8 cellular contexts compared by ENCODE assay signal in genomic region chr14:60183724-60184596, GRCh38. TPM values are rescaled to one million over a fixed set of nuclear protein-coding genes. Genes with fewer than 3 reads are reported as not detected.
DNase-seq lines count a peak whose midpoint lies in the region; ATAC-seq and TF ChIP-seq lines count a peak whose summit lies in the region.

No MANE protein-coding gene starts in this region.

- H3K36me3 ChIP-seq in GM23338 (ENCODE audit: insufficient read depth) (no peaks in the 10 kb centered on the region), SJSA1 (no peaks in the 10 kb centered on the region), mesendoderm (ENCODE audit: control insufficient read depth, insufficient read depth, low read length) (no peaks in the 10 kb centered on the region)

- no peak overlapping the region for H3K18ac ChIP-seq in mesendoderm (ENCODE audit: low read length)

- H3K4ac ChIP-seq in mesendoderm (ENCODE audit: low read depth, low read length) = no peak overlapping the region

- H3K79me2 ChIP-seq in GM23338 (replicated peaks; ENCODE audit: insufficient read depth) (no peaks in the 10 kb centered on the region), mesendoderm (ENCODE audit: control insufficient read depth, insufficient read depth, low read length) (no peaks in the 10 kb centered on the region)

- no peak overlapping the region for H2BK15ac ChIP-seq in mesendoderm (replicated peaks; ENCODE audit: low read depth)

- H3K23ac ChIP-seq in mesendoderm (ENCODE audit: low read length) = no peak overlapping the region

- H3K27ac ChIP-seq in GM23338 (ENCODE audit: low read depth) (no peak overlapping the region), SJSA1 (no peak overlapping the region), mesendoderm (ENCODE audit: low read depth, low read length) (no peak overlapping the region)

- CTCF ChIA-PET in activated CD8-positive, alpha-beta memory T cell treated with anti-CD3 and anti-CD28 coated beads, Interleukin-2, amount 10 ng/mL, durations not matched to agents 7 days and 5 days (lab: Charles Lee) = interaction anchor here (0.8 to 7.0 kb wide), 22 partner anchors 9 to 607 kb away, joined by 3 to 108 read pairs (median 8); partner anchors contain the start of genes CCDC175, DHRS7, PCNX4 and PPM1A

- no peak overlapping the region for H4K8ac ChIP-seq in mesendoderm (ENCODE audit: low read depth, low read length)

- H3K4me1 ChIP-seq in GM23338 (ENCODE audit: insufficient read depth) (no peaks in the 10 kb centered on the region), SJSA1 (replicated peaks) (peaks cover 4% of the 10 kb centered on the region; the same call in 1 of the 2 replicates), mesendoderm (ENCODE audit: control insufficient read depth, low read depth, low read length) (no peaks in the 10 kb centered on the region)

- H3K9me3 Mint-ChIP-seq in activated CD8-positive, alpha-beta memory T cell treated with anti-CD3 and anti-CD28 coated beads, Interleukin-2, amount 10 ng/mL, durations not matched to agents 7 days and 5 days (ENCODE audit: low read depth) = no peaks in the 10 kb centered on the region
- no peaks in the 10 kb centered on the region for H3K9me3 Mint-ChIP-seq in GM23338
- H3K9me3 Mint-ChIP-seq in type B pancreatic cell = no peaks in the 10 kb centered on the region

- ATAC-seq in activated CD8-positive, alpha-beta memory T cell treated with anti-CD3 and anti-CD28 coated beads, Interleukin-2, amount 10 ng/mL, durations not matched to agents 7 days and 5 days = peak; percentile 63
- ATAC-seq in GM23338 = no peak; the same call in 2 of the 3 replicates

- no peak overlapping the region for H2AFZ ChIP-seq in GM23338

- no peaks in the 10 kb centered on the region for H3K9me2 ChIP-seq in GM23338 (ENCODE audit: insufficient read depth)

- WGBS in mesendoderm (ENCODE audit: extremely low coverage, insufficient coverage, low lambda C conversion rate) = no CpG with 5 or more reads among the region's 6 CpGs

- H2BK120ac ChIP-seq in mesendoderm (ENCODE audit: low read depth, low read length) = no peak overlapping the region

- H3K4me3 ChIP-seq in GM23338 (no peak overlapping the region), SJSA1 (peak overlapping the region; percentile 22), mesendoderm (ENCODE audit: low read length) (no peak overlapping the region)

- H3K4me2 ChIP-seq in GM23338 = no peak overlapping the region
- H3K4me2 ChIP-seq in mesendoderm (ENCODE audit: low read length) = no peak overlapping the region

- H3K56ac ChIP-seq in mesendoderm (ENCODE audit: low read length) = no peak overlapping the region

- no peak overlapping the region for H2AK5ac ChIP-seq in mesendoderm (ENCODE audit: low read length)

- no peak for DNase-seq in activated CD8-positive, alpha-beta memory T cell treated with anti-CD3 and anti-CD28 coated beads, Interleukin-2, amount 10 ng/mL, durations not matched to agents 7 days and 5 days
- DNase-seq in activated CD8-positive, alpha-beta memory T cell treated with anti-CD3 and anti-CD28 coated beads, Interleukin-2, amount 50 U/mL, for 48 hours = no peak
- DNase-seq in GM23338 (ENCODE audit: low spot score) (peak; percentile 84), MV-4-11 (lab: John Stamatoyannopoulos, UW) (peak; percentile 62), SJSA1 (ENCODE audit: low read depth in 1 of 2, low spot score in 2 of 2) (peak in 1 of 2 experiments; percentile 57), dermis microvascular lymphatic vessel endothelial cell (ENCODE audit: low read depth in 2 of 2) (peak; percentile 57 to 73), mesendoderm (peak; percentile 58), type B pancreatic cell (ENCODE audit: extremely low spot score, unreplicated experiment) (no peak)

- TF ChIP-seq CTCF in GM23338 (conservative IDR thresholded peaks at IDR 0.05; ENCODE audit: low read depth in 2 of 2) (peak; percentile 70 to 98), type B pancreatic cell (conservative IDR thresholded peaks at IDR 0.05) (peak; percentile 95)

- no peak overlapping the region for H3K9ac ChIP-seq in mesendoderm (ENCODE audit: low read length)

- H3K27me3 ChIP-seq in GM23338 (ENCODE audit: insufficient read depth) (no peaks in the 10 kb centered on the region), SJSA1 (replicated peaks) (no peaks in the 10 kb centered on the region), mesendoderm (ENCODE audit: insufficient read depth, low read length, poor library complexity) (no peaks in the 10 kb centered on the region)

- H3F3A ChIP-seq in GM23338 (replicated peaks; ENCODE audit: low read depth) = no peaks in the 10 kb centered on the region

- H3K27ac Mint-ChIP-seq in activated CD8-positive, alpha-beta memory T cell treated with anti-CD3 and anti-CD28 coated beads, Interleukin-2, amount 10 ng/mL, durations not matched to agents 7 days and 5 days = peak overlapping the region; percentile 73
- H3K27ac Mint-ChIP-seq in GM23338 (no peak overlapping the region), type B pancreatic cell (no peak overlapping the region)

- no peaks in the 10 kb centered on the region for H4K20me1 ChIP-seq in GM23338 (replicated peaks; ENCODE audit: insufficient read depth)

- H3K9me3 ChIP-seq in SJSA1 (replicated peaks) = no peaks in the 10 kb centered on the region

- no peaks in the 10 kb centered on the region for H3K79me1 ChIP-seq in mesendoderm (ENCODE audit: low read length)

- no peak overlapping the region for H4K5ac ChIP-seq in mesendoderm (ENCODE audit: low read length)

- peaks cover 13% of the 10 kb centered on the region for H3K4me1 Mint-ChIP-seq in activated CD8-positive, alpha-beta memory T cell treated with anti-CD3 and anti-CD28 coated beads, Interleukin-2, amount 10 ng/mL, durations not matched to agents 7 days and 5 days
- H3K4me1 Mint-ChIP-seq in GM23338 = peaks cover 10% of the 10 kb centered on the region
- no peaks in the 10 kb centered on the region for H3K4me1 Mint-ChIP-seq in type B pancreatic cell (ENCODE audit: unreplicated experiment)

- peak overlapping the region; percentile 67 for H3K4me3 Mint-ChIP-seq in activated CD8-positive, alpha-beta memory T cell treated with anti-CD3 and anti-CD28 coated beads, Interleukin-2, amount 10 ng/mL, durations not matched to agents 7 days and 5 days
- H3K4me3 Mint-ChIP-seq in GM23338 (no peak overlapping the region), type B pancreatic cell (peak overlapping the region; percentile 78)

- no peaks in the 10 kb centered on the region for H3K27me3 Mint-ChIP-seq in activated CD8-positive, alpha-beta memory T cell treated with anti-CD3 and anti-CD28 coated beads, Interleukin-2, amount 10 ng/mL, durations not matched to agents 7 days and 5 days
- H3K27me3 Mint-ChIP-seq in GM23338 (ENCODE audit: insufficient read depth, low read depth, poor library complexity) (no peaks in the 10 kb centered on the region), type B pancreatic cell (peaks cover 3% of the 10 kb centered on the region)

- no peak overlapping the region for H2BK5ac ChIP-seq in mesendoderm (ENCODE audit: low read length)

- no peaks in the 10 kb centered on the region for H3K36me3 Mint-ChIP-seq in activated CD8-positive, alpha-beta memory T cell treated with anti-CD3 and anti-CD28 coated beads, Interleukin-2, amount 10 ng/mL, durations not matched to agents 7 days and 5 days
- no peaks in the 10 kb centered on the region for H3K36me3 Mint-ChIP-seq in GM23338 (ENCODE audit: low read depth)
- H3K36me3 Mint-ChIP-seq in type B pancreatic cell = no peaks in the 10 kb centered on the region

TF ChIP-seq in GM23338, 12 proteins besides CTCF, POLR2A, EP300 and RAD21 (continues in another document):
- no peak for TF ChIP-seq EZH2 (IDR thresholded peaks at IDR 0.05; ENCODE audit: low read depth, unreplicated experiment)
- TF ChIP-seq NANOG (IDR thresholded peaks at IDR 0.05; ENCODE audit: borderline replicate concordance) = no peak
- no peak for TF ChIP-seq POLR2AphosphoS5 (IDR thresholded peaks at IDR 0.05; ENCODE audit: low read depth)
- no peak for TF ChIP-seq STAT1 (IDR thresholded peaks at IDR 0.05; ENCODE audit: unreplicated experiment)
- TF ChIP-seq JUNB (IDR thresholded peaks at IDR 0.05; ENCODE audit: unreplicated experiment) = no peak
- no peak for TF ChIP-seq EZH2phosphoT487 (IDR thresholded peaks at IDR 0.05; ENCODE audit: unreplicated experiment)
- no peak for TF ChIP-seq ZNF331 (CRISPR knock-in tag; IDR thresholded peaks at IDR 0.05; ENCODE audit: low read depth)
- TF ChIP-seq, protein P1, sequence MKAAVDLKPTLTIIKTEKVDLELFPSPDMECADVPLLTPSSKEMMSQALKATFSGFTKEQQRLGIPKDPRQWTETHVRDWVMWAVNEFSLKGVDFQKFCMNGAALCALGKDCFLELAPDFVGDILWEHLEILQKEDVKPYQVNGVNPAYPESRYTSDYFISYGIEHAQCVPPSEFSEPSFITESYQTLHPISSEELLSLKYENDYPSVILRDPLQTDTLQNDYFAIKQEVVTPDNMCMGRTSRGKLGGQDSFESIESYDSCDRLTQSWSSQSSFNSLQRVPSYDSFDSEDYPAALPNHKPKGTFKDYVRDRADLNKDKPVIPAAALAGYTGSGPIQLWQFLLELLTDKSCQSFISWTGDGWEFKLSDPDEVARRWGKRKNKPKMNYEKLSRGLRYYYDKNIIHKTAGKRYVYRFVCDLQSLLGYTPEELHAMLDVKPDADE (IDR thresholded peaks at IDR 0.05) = no peak

RNA-seq across cellular contexts. Expression of gene DHRS7, which starts 18.8 kb away (rescaled TPM):
- total RNA-seq in activated CD8-positive, alpha-beta memory T cell treated with anti-CD3 and anti-CD28 coated beads, Interleukin-2, amount 10 ng/mL, durations not matched to agents 7 days and 5 days = 10 to 100 TPM; 62.8 to 68.0 TPM
- 39.3 and 46.4 TPM in 2 replicates for total RNA-seq in GM23338 (2014; rRNA removed; shearing (Covaris generic))
- polyA plus RNA-seq in GM23338 (2016; fragmentation: Nextera tagmentation; extraction: Ambion mirVana) = 34.4 and 39.4 TPM in 2 replicates
- 97.6 and 239 TPM in 2 replicates for total RNA-seq in SJSA1 (2014; rRNA removed; shearing (Covaris generic))
- 78.3 and 80.0 TPM in 2 replicates for total RNA-seq in dermis microvascular lymphatic vessel endothelial cell
- polyA plus RNA-seq in mesendoderm (2013, experiment 1 of 2) = 18.0 TPM
- polyA plus RNA-seq in mesendoderm (2013, experiment 2 of 2) = 17.9 TPM
- 57.3 and 69.5 TPM in 2 replicates for total RNA-seq in type B pancreatic cell (ENCODE audit: low replicate concordance)

Comparison
In these comparisons a context has a peak if more than half of its experiments do, and no peak if none do; other contexts are left out.
1. DNase-seq: peak in GM23338 (single experiment), MV-4-11 (single experiment), dermis microvascular lymphatic vessel endothelial cell (2 of 2) and mesendoderm (single experiment); none in activated CD8-positive, alpha-beta memory T cell treated with anti-CD3 and anti-CD28 coated beads, Interleukin-2, amount 10 ng/mL, durations not matched to agents 7 days and 5 days (single experiment), activated CD8-positive, alpha-beta memory T cell treated with anti-CD3 and anti-CD28 coated beads, Interleukin-2, amount 50 U/mL, for 48 hours (single experiment) and type B pancreatic cell (single experiment).